Comparison of ENCODE assay signal across 30 cellular contexts in genomic region chr13:66565261-66565660, GRCh38.
"Had no signal": no experiment of that assay in that cellular context is flagged by ENCODE, and none has a peak within 500 bp of the region (broad histone marks: within the 10 kb centered on the region; RNA-seq: fewer than 3 reads in every experiment).

No MANE protein-coding gene starts in this region.

- H3K9me3 Mint-ChIP-seq: activated B cell treated with CpG ODN at 0.5 μM for 24 hours; T-helper 1 cell treated with Interleukin-12 subunit alpha and Interleukin-12 subunit beta and Interleukin-4 antibody, amounts not matched to agents 30 μg/mL and 1 μg/mL, for 36 hours had no signal

- H3K27me3 Mint-ChIP-seq: activated B cell treated with CpG ODN at 0.5 μM for 24 hours; activated CD4-positive, alpha-beta memory T cell treated with anti-CD3 and anti-CD28 coated beads for 36 hours; activated naive CD4-positive, alpha-beta T cell treated with anti-CD3 and anti-CD28 coated beads, Interleukin-2, amount 10 ng/mL, durations not matched to agents 7 days and 5 days; activated naive CD8-positive, alpha-beta T cell; activated naive CD8-positive, alpha-beta T cell treated with anti-CD3 and anti-CD28 coated beads, Interleukin-2, amount 50 U/mL, for 24 hours; brain had no signal

- DNase-seq: activated B cell treated with CpG ODN at 0.5 μM for 24 hours; activated CD4-positive, alpha-beta memory T cell treated with anti-CD3 and anti-CD28 coated beads for 36 hours; activated CD4-positive, alpha-beta T cell treated with anti-CD3 and anti-CD28 coated beads for 4 hours; activated CD4-positive, alpha-beta T cell treated with anti-CD3 and anti-CD28 coated beads, Interleukin-2, amount 50 U/mL, for 1 hour; activated CD4-positive, CD25-positive, alpha-beta regulatory T cell treated with anti-CD3 and anti-CD28 coated beads, Interleukin-2, amount 50 U/mL, for 72 hours; activated CD8-positive, alpha-beta memory T cell treated with anti-CD3 and anti-CD28 coated beads, Interleukin-2, amount 50 U/mL, for 4 hours; activated effector memory CD4-positive, alpha-beta T cell treated with Interleukin-2 at 50 U/mL for 16 hours; activated naive CD4-positive, alpha-beta T cell treated with anti-CD3 and anti-CD28 coated beads, Interleukin-2, amount 10 ng/mL, durations not matched to agents 7 days and 5 days; activated naive CD8-positive, alpha-beta T cell treated with anti-CD3 and anti-CD28 coated beads, Interleukin-2, amount 50 U/mL, for 24 hours; activated T-cell treated with anti-CD3 and anti-CD28 coated beads for 4 hours; activated T-cell treated with anti-CD3 and anti-CD28 coated beads, Interleukin-2, amount 50 U/mL, for 48 hours; anterior cingulate cortex; caudate nucleus; Kasumi-1; KG1; MM.1S; MV-4-11; NCI-H1092; NCI-H1436 treated with DMSO at 0.1 percent for 48 hours; NCI-H1694 treated with DMSO at 0.1 percent for 48 hours; NCI-H2029; NCI-H345; NCI-H524 treated with DMSO at 0.1 percent for 48 hours; PC-9; Right ventricle myocardium superior had no signal

- ATAC-seq: activated naive CD8-positive, alpha-beta T cell treated with anti-CD3 and anti-CD28 coated beads, Interleukin-2, amount 50 U/mL, for 24 hours had no signal

- H3K4me1 Mint-ChIP-seq: activated B cell treated with CpG ODN at 0.5 μM for 24 hours; activated naive CD4-positive, alpha-beta T cell treated with anti-CD3 and anti-CD28 coated beads, Interleukin-2, amount 10 ng/mL, durations not matched to agents 7 days and 5 days; activated naive CD8-positive, alpha-beta T cell treated with anti-CD3 and anti-CD28 coated beads, Interleukin-2, amount 50 U/mL, for 24 hours had no signal

- H3K27ac ChIP-seq: PC-9, SK-N-MC, VCaP had no signal

- H3K36me3 Mint-ChIP-seq: activated CD4-positive, alpha-beta memory T cell treated with anti-CD3 and anti-CD28 coated beads for 36 hours; activated naive CD4-positive, alpha-beta T cell treated with anti-CD3 and anti-CD28 coated beads, Interleukin-2, amount 10 ng/mL, durations not matched to agents 7 days and 5 days; activated naive CD8-positive, alpha-beta T cell had no signal

- H3K4me2 ChIP-seq: PC-9 had no signal

- H2AFZ ChIP-seq: PC-9 had no signal

- H3K4me3 ChIP-seq: PC-9, SK-N-MC had no signal

- H3K4me3 Mint-ChIP-seq: activated B cell treated with CpG ODN at 0.5 μM for 24 hours; activated CD4-positive, alpha-beta memory T cell treated with anti-CD3 and anti-CD28 coated beads for 36 hours; activated naive CD4-positive, alpha-beta T cell treated with anti-CD3 and anti-CD28 coated beads, Interleukin-2, amount 10 ng/mL, durations not matched to agents 7 days and 5 days; activated naive CD8-positive, alpha-beta T cell; activated naive CD8-positive, alpha-beta T cell treated with anti-CD3 and anti-CD28 coated beads, Interleukin-2, amount 50 U/mL, for 24 hours; brain; T-helper 1 cell treated with Interleukin-12 subunit alpha and Interleukin-12 subunit beta and Interleukin-4 antibody, amounts not matched to agents 30 μg/mL and 1 μg/mL, for 36 hours had no signal

- H3K27ac Mint-ChIP-seq: activated B cell treated with CpG ODN at 0.5 μM for 24 hours; activated CD4-positive, alpha-beta memory T cell treated with anti-CD3 and anti-CD28 coated beads for 36 hours; activated naive CD4-positive, alpha-beta T cell treated with anti-CD3 and anti-CD28 coated beads, Interleukin-2, amount 10 ng/mL, durations not matched to agents 7 days and 5 days; activated naive CD8-positive, alpha-beta T cell; activated naive CD8-positive, alpha-beta T cell treated with anti-CD3 and anti-CD28 coated beads, Interleukin-2, amount 50 U/mL, for 24 hours; T-helper 1 cell treated with Interleukin-12 subunit alpha and Interleukin-12 subunit beta and Interleukin-4 antibody, amounts not matched to agents 30 μg/mL and 1 μg/mL, for 36 hours had no signal
